Comparison of ENCODE assay signal across 1 cellular context in the genomic region with DNA sequence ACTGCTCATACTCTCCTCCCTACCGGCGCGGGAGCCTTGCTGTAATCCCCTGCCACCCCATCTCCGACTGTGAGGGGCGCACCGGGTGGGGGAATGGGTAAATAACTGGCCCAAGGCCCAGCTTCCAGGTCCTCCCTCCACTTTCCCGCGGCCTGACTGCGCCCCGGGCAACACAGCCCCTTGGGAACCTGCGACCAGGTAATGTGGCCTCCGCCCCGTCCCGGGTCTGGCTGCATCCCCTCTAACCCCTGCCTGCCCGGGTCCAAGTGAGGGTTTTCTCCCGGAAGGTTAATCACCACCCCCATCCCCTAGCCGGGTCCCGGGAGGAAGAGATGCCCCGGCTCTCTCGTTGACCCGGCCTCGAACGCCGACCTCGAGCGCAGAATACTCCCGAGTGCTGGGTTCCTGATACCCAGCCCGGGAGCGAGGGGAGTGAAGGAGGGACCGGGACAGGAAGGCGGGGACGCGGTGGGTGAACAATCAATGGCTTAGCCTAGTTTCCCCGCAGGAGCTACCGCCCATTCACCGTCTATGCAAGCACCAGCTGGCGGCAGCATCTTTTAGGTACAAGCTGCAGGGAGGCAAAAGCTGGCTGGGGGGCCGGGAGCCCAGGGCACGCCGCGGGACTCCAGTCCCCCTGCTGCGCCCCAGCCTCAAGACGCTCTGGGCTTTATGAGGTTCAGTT.
TF ChIP-seq lines count a peak whose summit lies in the region.

No MANE protein-coding gene starts in this region.

TF ChIP-seq in IMR-90, 13 proteins besides CTCF, POLR2A, EP300 and RAD21:
- TF ChIP-seq RFX5 (IDR thresholded peaks at IDR 0.05; ENCODE audit: low read depth, low read length) (no peak), MAZ (IDR thresholded peaks at IDR 0.05; ENCODE audit: borderline replicate concordance, low read depth, low read length) (no peak), RCOR1 (IDR thresholded peaks at IDR 0.05; ENCODE audit: insufficient replicate concordance, low read length) (no peak), CEBPB (IDR thresholded peaks at IDR 0.05; ENCODE audit: low read depth, low read length) (no peak), MXI1 (IDR thresholded peaks at IDR 0.05; ENCODE audit: borderline replicate concordance, low read depth, low read length) (no peak), FOS (IDR thresholded peaks at IDR 0.05; ENCODE audit: low read depth, low read length) (no peak), CHD1 (IDR thresholded peaks at IDR 0.05; ENCODE audit: low read depth, low read length) (no peak), SMC3 (IDR thresholded peaks at IDR 0.05; ENCODE audit: low read depth, low read length) (no peak), MAFK (IDR thresholded peaks at IDR 0.05; ENCODE audit: low read depth, low read length) (no peak), NFE2L2 (IDR thresholded peaks at IDR 0.05; ENCODE audit: low read depth, low read length) (no peak), BHLHE40 (IDR thresholded peaks at IDR 0.05; ENCODE audit: low read depth, low read length) (no peak)
- TF ChIP-seq, protein P1, sequence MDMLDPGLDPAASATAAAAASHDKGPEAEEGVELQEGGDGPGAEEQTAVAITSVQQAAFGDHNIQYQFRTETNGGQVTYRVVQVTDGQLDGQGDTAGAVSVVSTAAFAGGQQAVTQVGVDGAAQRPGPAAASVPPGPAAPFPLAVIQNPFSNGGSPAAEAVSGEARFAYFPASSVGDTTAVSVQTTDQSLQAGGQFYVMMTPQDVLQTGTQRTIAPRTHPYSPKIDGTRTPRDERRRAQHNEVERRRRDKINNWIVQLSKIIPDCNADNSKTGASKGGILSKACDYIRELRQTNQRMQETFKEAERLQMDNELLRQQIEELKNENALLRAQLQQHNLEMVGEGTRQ (IDR thresholded peaks at IDR 0.05; ENCODE audit: low read depth, low read length), result no peak
- TF ChIP-seq, protein P2, sequence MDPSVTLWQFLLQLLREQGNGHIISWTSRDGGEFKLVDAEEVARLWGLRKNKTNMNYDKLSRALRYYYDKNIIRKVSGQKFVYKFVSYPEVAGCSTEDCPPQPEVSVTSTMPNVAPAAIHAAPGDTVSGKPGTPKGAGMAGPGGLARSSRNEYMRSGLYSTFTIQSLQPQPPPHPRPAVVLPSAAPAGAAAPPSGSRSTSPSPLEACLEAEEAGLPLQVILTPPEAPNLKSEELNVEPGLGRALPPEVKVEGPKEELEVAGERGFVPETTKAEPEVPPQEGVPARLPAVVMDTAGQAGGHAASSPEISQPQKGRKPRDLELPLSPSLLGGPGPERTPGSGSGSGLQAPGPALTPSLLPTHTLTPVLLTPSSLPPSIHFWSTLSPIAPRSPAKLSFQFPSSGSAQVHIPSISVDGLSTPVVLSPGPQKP (IDR thresholded peaks at IDR 0.05; ENCODE audit: borderline replicate concordance, low read depth, low read length), result no peak
